9 cellular contexts compared by ENCODE assay signal in the genomic region with DNA sequence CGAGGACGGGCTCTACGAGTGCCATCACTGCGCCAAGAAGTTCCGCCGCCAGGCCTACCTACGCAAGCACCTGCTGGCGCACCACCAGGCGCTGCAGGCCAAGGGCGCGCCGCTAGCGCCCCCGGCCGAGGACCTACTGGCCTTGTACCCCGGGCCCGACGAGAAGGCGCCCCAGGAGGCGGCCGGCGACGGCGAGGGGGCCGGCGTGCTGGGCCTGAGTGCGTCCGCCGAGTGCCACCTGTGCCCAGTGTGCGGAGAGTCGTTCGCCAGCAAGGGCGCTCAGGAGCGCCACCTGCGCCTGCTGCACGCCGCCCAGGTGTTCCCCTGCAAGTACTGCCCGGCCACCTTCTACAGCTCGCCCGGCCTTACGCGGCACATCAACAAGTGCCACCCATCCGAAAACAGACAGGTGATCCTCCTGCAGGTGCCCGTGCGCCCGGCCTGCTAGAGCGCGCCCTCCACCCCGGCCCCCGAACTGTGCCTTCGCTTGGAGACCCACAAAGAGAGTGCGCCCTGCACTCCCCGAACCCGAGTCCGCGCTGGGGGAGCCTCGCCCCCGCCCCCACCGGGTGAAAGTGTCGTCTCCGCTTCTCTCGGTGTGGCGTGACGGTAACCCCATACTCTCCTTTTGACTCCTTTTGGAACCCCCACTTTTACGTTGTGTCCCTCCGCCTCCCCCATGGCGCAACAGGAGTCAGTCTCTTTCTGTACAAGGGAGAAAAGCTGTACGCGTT. TPM values are rescaled to one million over a fixed set of nuclear protein-coding genes. Genes with fewer than 3 reads are reported as not detected.
DNase-seq lines count a peak whose midpoint lies in the region; ATAC-seq, FAIRE-seq and TF ChIP-seq lines count a peak whose summit lies in the region.
"Had no signal": no experiment of that assay in that cellular context is flagged by ENCODE, and none has a peak within 500 bp of the region (broad histone marks: within the 10 kb centered on the region; RNA-seq: fewer than 3 reads in every experiment).

No MANE protein-coding gene starts in this region.

- peak overlapping the region; percentile 58 for H3K27ac Mint-ChIP-seq in activated CD4-positive, alpha-beta T cell treated with anti-CD3 and anti-CD28 coated beads, Interleukin-2, amount 10 ng/mL, durations not matched to agents 7 days and 5 days

- POLR2A ChIA-PET in activated CD4-positive, alpha-beta T cell treated with anti-CD3 and anti-CD28 coated beads, Interleukin-2, amount 10 ng/mL, durations not matched to agents 7 days and 5 days (lab: Charles Lee), result no interaction called here

- H3K27me3 Mint-ChIP-seq in activated CD4-positive, alpha-beta T cell treated with anti-CD3 and anti-CD28 coated beads, Interleukin-2, amount 10 ng/mL, durations not matched to agents 7 days and 5 days, result peaks cover 70% of the 10 kb centered on the region

- H3K4me3 ChIP-seq in Peyer's patch, result peak overlapping the region in 3 of 4 donors; percentile 28 to 44 (median 43)
- no peak overlapping the region for H3K4me3 ChIP-seq in epithelial cell of esophagus (ENCODE audit: low read length)
- H3K4me3 ChIP-seq in skeletal muscle tissue (ENCODE audit: low read length in 3 of 3), result peak overlapping the region; percentile 7 to 22 (median 20)

- H3K4me3 Mint-ChIP-seq in activated CD4-positive, alpha-beta T cell treated with anti-CD3 and anti-CD28 coated beads, Interleukin-2, amount 10 ng/mL, durations not matched to agents 7 days and 5 days, result peak overlapping the region; percentile 62

- no peak for TF ChIP-seq CTCF in Peyer's patch (IDR thresholded peaks at IDR 0.05)
- peak; percentile 18 for TF ChIP-seq CTCF in epithelial cell of esophagus (IDR thresholded peaks at IDR 0.05; ENCODE audit: insufficient read depth, low read depth, low read length, missing control alignments)

- FAIRE-seq in HTR-8/SVneo (lab: Jason Lieb, UNC), result no peak

- CTCF ChIA-PET in activated CD4-positive, alpha-beta T cell treated with anti-CD3 and anti-CD28 coated beads, Interleukin-2, amount 10 ng/mL, durations not matched to agents 7 days and 5 days (lab: Charles Lee), result no interaction called here

- H3K9me3 Mint-ChIP-seq in activated CD4-positive, alpha-beta T cell treated with anti-CD3 and anti-CD28 coated beads, Interleukin-2, amount 10 ng/mL, durations not matched to agents 7 days and 5 days, result no peaks in the 10 kb centered on the region

- no peaks in the 10 kb centered on the region for H3K9me3 ChIP-seq in Peyer's patch
- H3K9me3 ChIP-seq in skeletal muscle tissue (ENCODE audit: control insufficient read depth in 3 of 3, low read length in 3 of 3), result no peaks in the 10 kb centered on the region

- peaks cover 9% of the 10 kb centered on the region for H3K4me1 Mint-ChIP-seq in activated CD4-positive, alpha-beta T cell treated with anti-CD3 and anti-CD28 coated beads, Interleukin-2, amount 10 ng/mL, durations not matched to agents 7 days and 5 days

- no peak for DNase-seq in activated CD4-positive, alpha-beta T cell treated with anti-CD3 and anti-CD28 coated beads, Interleukin-2, amount 10 ng/mL, durations not matched to agents 7 days and 5 days
- DNase-seq in activated CD4-positive, alpha-beta T cell treated with anti-CD3 and anti-CD28 coated beads for 1 hour, result no peak
- DNase-seq in Peyer's patch (peak in 1 of 3 donors; percentile 66), epithelial cell of esophagus (ENCODE audit: low read depth) (peak; percentile 55), HTR-8/SVneo (ENCODE audit: insufficient read length, low spot score) (no peak)

- peaks cover 0 to 35% (median 14%) of the 10 kb centered on the region in 4 donors for H3K4me1 ChIP-seq in Peyer's patch
- H3K4me1 ChIP-seq in skeletal muscle tissue (ENCODE audit: control insufficient read depth in 3 of 3, insufficient read depth in 3 of 3, low read length in 3 of 3), result peaks cover 4 to 13% (median 10%) of the 10 kb centered on the region in 3 donors

- no peak overlapping the region for H3K27ac ChIP-seq in Peyer's patch
- no peak overlapping the region for H3K27ac ChIP-seq in skeletal muscle tissue (ENCODE audit: low read depth, low read length)

- no peaks in the 10 kb centered on the region for H3K36me3 Mint-ChIP-seq in activated CD4-positive, alpha-beta T cell treated with anti-CD3 and anti-CD28 coated beads, Interleukin-2, amount 10 ng/mL, durations not matched to agents 7 days and 5 days (ENCODE audit: low read depth)

- TF ChIP-seq POLR2A in Peyer's patch (IDR thresholded peaks at IDR 0.05), result no peak

- ATAC-seq in HG03039 (IDR thresholded peaks at IDR 0.05; ENCODE audit: unreplicated experiment) (no peak), GM21528 (IDR thresholded peaks at IDR 0.05; ENCODE audit: low FRiP score, unreplicated experiment) (no peak)

- H3K27me3 ChIP-seq in Peyer's patch, result peaks cover 0 to 59% of the 10 kb centered on the region in 2 donors
- H3K27me3 ChIP-seq in skeletal muscle tissue (ENCODE audit: control insufficient read depth in 3 of 3, insufficient read depth in 3 of 3, low read length in 3 of 3), result peaks cover 57 to 70% (median 64%) of the 10 kb centered on the region in 3 donors

- no peak overlapping the region for H3K9ac ChIP-seq in skeletal muscle tissue (ENCODE audit: low read depth in 1 of 3, low read length in 3 of 3)

- H3K36me3 ChIP-seq in Peyer's patch, result no peaks in the 10 kb centered on the region
- H3K36me3 ChIP-seq in skeletal muscle tissue (ENCODE audit: control insufficient read depth in 3 of 3, insufficient read depth in 3 of 3, low read length in 3 of 3), result no peaks in the 10 kb centered on the region

RNA-seq across cellular contexts. Expression of a gene that starts 1.6 kb away (rescaled TPM):
- not detected for total RNA-seq in activated CD4-positive, alpha-beta T cell treated with anti-CD3 and anti-CD28 coated beads, Interleukin-2, amount 10 ng/mL, durations not matched to agents 7 days and 5 days
- total RNA-seq in Peyer's patch, result 1 to 10 TPM in 3 of 4 donors, not detected in 1; 1.4 to 4.6 (median 2.9) TPM
- not detected for total RNA-seq in skeletal muscle tissue
- total RNA-seq: mononuclear cell had no signal
